15 cellular contexts compared by ENCODE assay signal in genomic region chr10:101972761-101973160, GRCh38.
A peak's percentile ranks its signal among the peaks of the same experiment; 100 is the strongest.
DNase-seq lines count a peak whose midpoint lies in the region; ATAC-seq lines count a peak whose summit lies in the region.
"Had no signal": no experiment of that assay in that cellular context is flagged by ENCODE, and none has a peak within 500 bp of the region (broad histone marks: within the 10 kb centered on the region; RNA-seq: fewer than 3 reads in every experiment).

No MANE protein-coding gene starts in this region.

- no peak overlapping the region for H3K4me3 Mint-ChIP-seq in activated naive CD4-positive, alpha-beta T cell treated with anti-CD3 and anti-CD28 coated beads, Interleukin-2, amount 10 ng/mL, durations not matched to agents 7 days and 5 days
- no peak overlapping the region for H3K4me3 Mint-ChIP-seq in activated naive CD4-positive, alpha-beta T cell treated with anti-CD3 and anti-CD28 coated beads for 36 hours
- no peak overlapping the region for H3K4me3 Mint-ChIP-seq in central memory CD8-positive, alpha-beta T cell
- no peak overlapping the region for H3K4me3 Mint-ChIP-seq in stimulated activated effector memory CD8-positive, alpha-beta T cell treated with anti-CD3 and anti-CD28 coated beads, Interleukin-12 subunit alpha, Interleukin-12 subunit beta, amount 100 ng/mL, for 72 hours
- H3K4me3 Mint-ChIP-seq: endodermal cell had no signal

- H3K27me3 Mint-ChIP-seq in activated naive CD4-positive, alpha-beta T cell treated with anti-CD3 and anti-CD28 coated beads, Interleukin-2, amount 10 ng/mL, durations not matched to agents 7 days and 5 days, result no peaks in the 10 kb centered on the region
- H3K27me3 Mint-ChIP-seq in activated naive CD4-positive, alpha-beta T cell treated with anti-CD3 and anti-CD28 coated beads for 36 hours (ENCODE audit: low read depth), result no peaks in the 10 kb centered on the region
- H3K27me3 Mint-ChIP-seq in central memory CD8-positive, alpha-beta T cell, result no peaks in the 10 kb centered on the region
- H3K27me3 Mint-ChIP-seq: activated naive CD4-positive, alpha-beta T cell treated with anti-CD3 and anti-CD28 coated beads, Interleukin-2, amount 50 U/mL, for 24 hours had no signal

- H3K27ac Mint-ChIP-seq in activated naive CD4-positive, alpha-beta T cell treated with anti-CD3 and anti-CD28 coated beads, Interleukin-2, amount 10 ng/mL, durations not matched to agents 7 days and 5 days, result peak overlapping the region; percentile 83
- no peak overlapping the region for H3K27ac Mint-ChIP-seq in activated naive CD4-positive, alpha-beta T cell treated with anti-CD3 and anti-CD28 coated beads for 36 hours
- H3K27ac Mint-ChIP-seq in central memory CD8-positive, alpha-beta T cell (ENCODE audit: low read depth), result peak overlapping the region; percentile 89
- H3K27ac Mint-ChIP-seq in stimulated activated effector memory CD8-positive, alpha-beta T cell treated with anti-CD3 and anti-CD28 coated beads, Interleukin-12 subunit alpha, Interleukin-12 subunit beta, amount 100 ng/mL, for 72 hours, result peak overlapping the region; percentile 89
- H3K27ac Mint-ChIP-seq: endodermal cell had no signal

- H3K4me1 Mint-ChIP-seq in activated naive CD4-positive, alpha-beta T cell treated with anti-CD3 and anti-CD28 coated beads, Interleukin-2, amount 10 ng/mL, durations not matched to agents 7 days and 5 days, result peaks cover 38% of the 10 kb centered on the region
- H3K4me1 Mint-ChIP-seq in activated naive CD4-positive, alpha-beta T cell treated with anti-CD3 and anti-CD28 coated beads for 36 hours (ENCODE audit: low read depth), result peaks cover 41% of the 10 kb centered on the region
- H3K4me1 Mint-ChIP-seq in central memory CD8-positive, alpha-beta T cell, result peaks cover 18% of the 10 kb centered on the region
- H3K4me1 Mint-ChIP-seq in stimulated activated effector memory CD8-positive, alpha-beta T cell treated with anti-CD3 and anti-CD28 coated beads, Interleukin-12 subunit alpha, Interleukin-12 subunit beta, amount 100 ng/mL, for 72 hours, result peaks cover 19% of the 10 kb centered on the region

- CTCF ChIA-PET in activated naive CD4-positive, alpha-beta T cell treated with anti-CD3 and anti-CD28 coated beads, Interleukin-2, amount 10 ng/mL, durations not matched to agents 7 days and 5 days (lab: Charles Lee), result interaction anchor here (0.7 kb wide), 1 partner anchor 10 kb away, joined by 3 read pairs; no protein-coding TSS in a partner anchor
- CTCF ChIA-PET in activated naive CD4-positive, alpha-beta T cell treated with anti-CD3 and anti-CD28 coated beads for 36 hours (lab: Charles Lee), result interaction anchor here (0.8 to 1.7 kb wide), 2 partner anchors 24 to 132 kb away, joined by 3 to 9 read pairs; no protein-coding TSS in a partner anchor

- no peaks in the 10 kb centered on the region for H3K9me3 Mint-ChIP-seq in activated naive CD4-positive, alpha-beta T cell treated with anti-CD3 and anti-CD28 coated beads, Interleukin-2, amount 10 ng/mL, durations not matched to agents 7 days and 5 days
- no peaks in the 10 kb centered on the region for H3K9me3 Mint-ChIP-seq in activated naive CD4-positive, alpha-beta T cell treated with anti-CD3 and anti-CD28 coated beads for 36 hours
- no peaks in the 10 kb centered on the region for H3K9me3 Mint-ChIP-seq in central memory CD8-positive, alpha-beta T cell
- no peaks in the 10 kb centered on the region for H3K9me3 Mint-ChIP-seq in stimulated activated effector memory CD8-positive, alpha-beta T cell treated with anti-CD3 and anti-CD28 coated beads, Interleukin-12 subunit alpha, Interleukin-12 subunit beta, amount 100 ng/mL, for 72 hours
- H3K9me3 Mint-ChIP-seq: activated naive CD4-positive, alpha-beta T cell treated with anti-CD3 and anti-CD28 coated beads, Interleukin-2, amount 50 U/mL, for 24 hours; endodermal cell had no signal

- no peak for ATAC-seq in central memory CD8-positive, alpha-beta T cell (replicated peaks; ENCODE audit: extremely low read depth, poor library complexity, severe bottlenecking)
- ATAC-seq in stimulated activated effector memory CD8-positive, alpha-beta T cell treated with anti-CD3 and anti-CD28 coated beads, Interleukin-12 subunit alpha, Interleukin-12 subunit beta, amount 100 ng/mL, for 72 hours, result no peak
- ATAC-seq in GM18502 (IDR thresholded peaks at IDR 0.05; ENCODE audit: poor library complexity, unreplicated experiment) (no peak), HG03469 (IDR thresholded peaks at IDR 0.05; ENCODE audit: unreplicated experiment) (no peak)

- H3K36me3 Mint-ChIP-seq in activated naive CD4-positive, alpha-beta T cell treated with anti-CD3 and anti-CD28 coated beads, Interleukin-2, amount 10 ng/mL, durations not matched to agents 7 days and 5 days, result peaks cover 62% of the 10 kb centered on the region
- H3K36me3 Mint-ChIP-seq in activated naive CD4-positive, alpha-beta T cell treated with anti-CD3 and anti-CD28 coated beads for 36 hours (ENCODE audit: low read depth), result peaks cover 16% of the 10 kb centered on the region
- peaks cover 23% of the 10 kb centered on the region for H3K36me3 Mint-ChIP-seq in central memory CD8-positive, alpha-beta T cell (ENCODE audit: insufficient read depth)
- peaks cover 62% of the 10 kb centered on the region for H3K36me3 Mint-ChIP-seq in stimulated activated effector memory CD8-positive, alpha-beta T cell treated with anti-CD3 and anti-CD28 coated beads, Interleukin-12 subunit alpha, Interleukin-12 subunit beta, amount 100 ng/mL, for 72 hours

- DNase-seq in activated naive CD4-positive, alpha-beta T cell treated with anti-CD3 and anti-CD28 coated beads, Interleukin-2, amount 10 ng/mL, durations not matched to agents 7 days and 5 days, result no peak
- DNase-seq in activated naive CD4-positive, alpha-beta T cell treated with anti-CD3 and anti-CD28 coated beads for 36 hours, result no peak
- DNase-seq in NOMO-1 (lab: John Stamatoyannopoulos, UW; ENCODE audit: unreplicated experiment in 2 of 2) (peak; percentile 20 to 51), NCI-H1092 (lab: John Stamatoyannopoulos, UW) (no peak)
- DNase-seq in central memory CD8-positive, alpha-beta T cell (ENCODE audit: low spot score in 2 of 2), result no peak
- DNase-seq in stimulated activated effector memory CD8-positive, alpha-beta T cell treated with anti-CD3 and anti-CD28 coated beads, Interleukin-12 subunit alpha, Interleukin-12 subunit beta, amount 100 ng/mL, for 72 hours (ENCODE audit: low spot score in 2 of 2), result no peak
- DNase-seq: ACHN, endodermal cell, mammary epithelial cell, NCI-H1105 treated with DMSO at 0.1 percent for 48 hours, NCI-H226, retina had no signal

- intact Hi-C loops in activated naive CD4-positive, alpha-beta T cell treated with anti-CD3 and anti-CD28 coated beads for 36 hours (cut with micrococcal nuclease), result loop anchor here (2.0 kb wide), 1 partner anchor 40 kb away; no protein-coding TSS in a partner anchor

Comparison
In these comparisons a context has a peak if more than half of its experiments do, and no peak if none do; other contexts are left out.
1. DNase-seq: peak in NOMO-1 (2 of 2); none in activated naive CD4-positive, alpha-beta T cell treated with anti-CD3 and anti-CD28 coated beads, Interleukin-2, amount 10 ng/mL, durations not matched to agents 7 days and 5 days (single experiment), activated naive CD4-positive, alpha-beta T cell treated with anti-CD3 and anti-CD28 coated beads for 36 hours (single experiment), central memory CD8-positive, alpha-beta T cell (0 of 2), stimulated activated effector memory CD8-positive, alpha-beta T cell treated with anti-CD3 and anti-CD28 coated beads, Interleukin-12 subunit alpha, Interleukin-12 subunit beta, amount 100 ng/mL, for 72 hours (0 of 2) and NCI-H1092 (single experiment).